8 cellular contexts compared by ENCODE assay signal in genomic region chr1:244050835-244051444, GRCh38. TPM values are rescaled to one million over a fixed set of nuclear protein-coding genes. Genes with fewer than 3 reads are reported as not detected.
DNase-seq lines count a peak whose midpoint lies in the region; ATAC-seq and TF ChIP-seq lines count a peak whose summit lies in the region.

ZBTB18 (plus strand) TSS chr1:244051283; CDS start chr1:244051432, 149 bp downstream.

- no peak for TF ChIP-seq CTCF in MCF 10A (IDR thresholded peaks at IDR 0.05; ENCODE audit: unreplicated experiment)

- POLR2A ChIA-PET in MCF 10A (lab: Yijun Ruan, JAX): interaction anchor here (0.6 to 3.1 kb wide), 11 partner anchors 9 to 400 kb away, joined by 3 to 17 read pairs (median 4); partner anchors contain the start of gene ADSS2

- intact Hi-C loops in MCF 10A (cut with micrococcal nuclease): loop anchor here (10.0 kb wide), 1 partner anchor 456 kb away; no protein-coding TSS in a partner anchor

- H3K4me3 Mint-ChIP-seq in activated naive CD4-positive, alpha-beta T cell treated with anti-CD3 and anti-CD28 coated beads, Interleukin-2, amount 50 U/mL, for 24 hours: peak within 1 kb of the TSS; percentile 95
- peak within 1 kb of the TSS; percentile 94 for H3K4me3 Mint-ChIP-seq in MCF 10A (ENCODE audit: unreplicated experiment)

- no peaks in the 10 kb centered on the region for H3K27me3 Mint-ChIP-seq in activated naive CD4-positive, alpha-beta T cell treated with anti-CD3 and anti-CD28 coated beads, Interleukin-2, amount 50 U/mL, for 24 hours
- no peaks in the 10 kb centered on the region for H3K27me3 Mint-ChIP-seq in MCF 10A (ENCODE audit: insufficient read depth, unreplicated experiment)

- no peaks in the 10 kb centered on the region for H3K36me3 Mint-ChIP-seq in activated naive CD4-positive, alpha-beta T cell treated with anti-CD3 and anti-CD28 coated beads, Interleukin-2, amount 50 U/mL, for 24 hours
- peaks cover 10% of the 10 kb centered on the region for H3K36me3 Mint-ChIP-seq in MCF 10A (ENCODE audit: insufficient read depth, unreplicated experiment)

- H3K27ac Mint-ChIP-seq in activated naive CD4-positive, alpha-beta T cell treated with anti-CD3 and anti-CD28 coated beads, Interleukin-2, amount 50 U/mL, for 24 hours: peak within 1 kb of the TSS; percentile 94
- H3K27ac Mint-ChIP-seq in MCF 10A (ENCODE audit: low read depth, unreplicated experiment): no peak within 1 kb of the TSS

- TSS peak; percentile 20 for BruUV-seq in MCF 10A (replicated peaks; lab: Mats Ljungman, UMichigan)

- CTCF ChIA-PET in MCF 10A (lab: Yijun Ruan, JAX): interaction anchor here (0.7 to 2.6 kb wide), 4 partner anchors 9 to 248 kb away, joined by 3 to 10 read pairs (median 4); no protein-coding TSS in a partner anchor

- H3K4me1 Mint-ChIP-seq in activated naive CD4-positive, alpha-beta T cell treated with anti-CD3 and anti-CD28 coated beads, Interleukin-2, amount 50 U/mL, for 24 hours: peaks cover 23% of the 10 kb centered on the region
- peaks cover 32% of the 10 kb centered on the region for H3K4me1 Mint-ChIP-seq in MCF 10A (ENCODE audit: insufficient read depth, unreplicated experiment)

- no peak for DNase-seq in activated naive CD4-positive, alpha-beta T cell (lab: John Stamatoyannopoulos, UW)
- peak; percentile 29 for DNase-seq in NCI-H748 treated with DMSO at 0.1 percent for 48 hours (lab: John Stamatoyannopoulos, UW)
- DNase-seq in MCF 10A (ENCODE audit: unreplicated experiment): peak; percentile 26
- peak; percentile 83 for DNase-seq in iris pigment epithelial cell (ENCODE audit: low read depth)

- H3K9me3 Mint-ChIP-seq in activated naive CD4-positive, alpha-beta T cell treated with anti-CD3 and anti-CD28 coated beads, Interleukin-2, amount 50 U/mL, for 24 hours: no peaks in the 10 kb centered on the region
- H3K9me3 Mint-ChIP-seq in MCF 10A (ENCODE audit: unreplicated experiment): no peaks in the 10 kb centered on the region

- no peak for ATAC-seq in GM18868 (IDR thresholded peaks at IDR 0.05; ENCODE audit: unreplicated experiment)
- ATAC-seq in HG02571 (IDR thresholded peaks at IDR 0.05; ENCODE audit: unreplicated experiment): no peak

- H3K4me3 ChIP-seq in skin epidermis: peak within 1 kb of the TSS; percentile 46 to 89 (median 75)

- peak within 1 kb of the TSS in 19 of 21 experiments; percentile 11 to 95 (median 69) for H3K27ac ChIP-seq in skin epidermis

RNA-seq across cellular contexts. Expression of gene ZBTB18, which starts in this region (rescaled TPM):
- 16.5 and 18.8 TPM in 2 replicates for total RNA-seq in MCF 10A (2022)

Comparison
In these comparisons a context has a peak if more than half of its experiments do, and no peak if none do; other contexts are left out.
1. DNase-seq: peak in NCI-H748 treated with DMSO at 0.1 percent for 48 hours (single experiment), MCF 10A (single experiment) and iris pigment epithelial cell (single experiment); none in activated naive CD4-positive, alpha-beta T cell (0 of 4).